ENCODE assay signal across 8 cellular contexts in genomic region chr16:1773703-1774455, GRCh38. TPM values are rescaled to one million over a fixed set of nuclear protein-coding genes. Genes with fewer than 3 reads are reported as not detected.
DNase-seq lines count a peak whose midpoint lies in the region; ATAC-seq and TF ChIP-seq lines count a peak whose summit lies in the region.

No MANE protein-coding gene starts in this region.

- H3K9me3 ChIP-seq in endodermal cell (ENCODE audit: control insufficient read depth, low read length), result no peaks in the 10 kb centered on the region

- H3K9ac ChIP-seq in endodermal cell (ENCODE audit: extremely low read depth, low read length, poor library complexity, severe bottlenecking), result peak overlapping the region; percentile 57

- DNase-seq in ACHN (peak; percentile 61), H7 (no peak), SKM-1 treated with dmso at 0.1 percent for 144 hours (lab: John Stamatoyannopoulos, UW; ENCODE audit: unreplicated experiment) (peak; percentile 74), endodermal cell (no peak), NCI-H526 treated with DMSO at 0.1 percent for 48 hours (lab: John Stamatoyannopoulos, UW) (no peak), ureter (ENCODE audit: low spot score) (no peak)
- DNase-seq in naive thymus-derived CD8-positive, alpha-beta T cell, result peak in 1 of 10 donors; percentile 20

- peaks cover 3% of the 10 kb centered on the region for H3K4me1 Mint-ChIP-seq in endodermal cell
- H3K4me1 Mint-ChIP-seq in naive thymus-derived CD8-positive, alpha-beta T cell, result peaks cover 10 to 26% (median 19%) of the 10 kb centered on the region in 4 donors

- peak in 1 of 2 donors; percentile 6 for ATAC-seq in naive thymus-derived CD8-positive, alpha-beta T cell
- ATAC-seq in HG02623 (IDR thresholded peaks at IDR 0.05; ENCODE audit: unreplicated experiment), result no peak

- peak overlapping the region; percentile 64 for H3K27ac Mint-ChIP-seq in endodermal cell
- H3K27ac Mint-ChIP-seq in naive thymus-derived CD8-positive, alpha-beta T cell, result peak overlapping the region in 9 of 10 donors; percentile 11 to 86 (median 79)

- no peaks in the 10 kb centered on the region for H3K9me3 Mint-ChIP-seq in endodermal cell
- no peaks in the 10 kb centered on the region for H3K9me3 Mint-ChIP-seq in naive thymus-derived CD8-positive, alpha-beta T cell

- H3K4me1 ChIP-seq in endodermal cell (ENCODE audit: control insufficient read depth, insufficient read depth, low read length), result no peaks in the 10 kb centered on the region

- peak overlapping the region; percentile 93 for H3K4me3 Mint-ChIP-seq in endodermal cell
- peak overlapping the region; percentile 64 to 99 (median 90) for H3K4me3 Mint-ChIP-seq in naive thymus-derived CD8-positive, alpha-beta T cell

- H3K27ac ChIP-seq in endodermal cell (ENCODE audit: low read depth, low read length), result no peak overlapping the region

- in situ Hi-C loops in ACHN (cut with HindIII; ENCODE audit: low pct_ligation_motif_present, low pct_unique_long_range_greater_than_20kb, low sequenced_read_pairs), result no loop called here

- H3K27me3 Mint-ChIP-seq in endodermal cell (ENCODE audit: insufficient read depth), result no peaks in the 10 kb centered on the region
- H3K27me3 Mint-ChIP-seq in naive thymus-derived CD8-positive, alpha-beta T cell, result no peaks in the 10 kb centered on the region

- H3K36me3 Mint-ChIP-seq in endodermal cell (ENCODE audit: low read depth), result peaks cover 9% of the 10 kb centered on the region
- peaks cover 0 to 3% (median 0%) of the 10 kb centered on the region in 3 donors for H3K36me3 Mint-ChIP-seq in naive thymus-derived CD8-positive, alpha-beta T cell

- no peaks in the 10 kb centered on the region for H3K27me3 ChIP-seq in H7 (ENCODE audit: control insufficient read depth, insufficient read depth, low read length)
- no peaks in the 10 kb centered on the region for H3K27me3 ChIP-seq in endodermal cell (ENCODE audit: control insufficient read depth, insufficient read depth, low read length, poor library complexity, severe bottlenecking)

- H3K36me3 ChIP-seq in H7 (replicated peaks; ENCODE audit: control insufficient read depth, insufficient read depth, low read length) (no peaks in the 10 kb centered on the region; the same call in none of the 2 replicates), endodermal cell (ENCODE audit: control insufficient read depth, insufficient read depth, low read length) (peaks cover 15% of the 10 kb centered on the region)

- peak; percentile 38 for TF ChIP-seq CTCF in endodermal cell (conservative IDR thresholded peaks at IDR 0.05)

- WGBS in endodermal cell (ENCODE audit: insufficient coverage in 1 of 2, insufficient read length in 1 of 2), 2 experiments, result 33 to 35% methylated on average over 26 to 45 of the region's 45 CpGs

- POLR2A ChIA-PET in naive thymus-derived CD8-positive, alpha-beta T cell (lab: Charles Lee), result interaction anchor here (0.6 to 7.3 kb wide), 6 partner anchors 10 to 1264 kb away, joined by 3 to 118 read pairs (median 3); partner anchors contain the start of genes IFT140, MAPK8IP3, NUBP2 and SPSB3

- H3K4me3 ChIP-seq in H7 (ENCODE audit: insufficient read depth, low read depth, low read length) (peak overlapping the region; percentile 98), endodermal cell (ENCODE audit: low read length) (peak overlapping the region; percentile 90)

RNA-seq across cellular contexts. Expression of gene MRPS34, which starts 0.9 kb away (rescaled TPM):
- 304 and 324 TPM in 2 replicates for total RNA-seq in H7 (2014; rRNA removed; shearing (Covaris generic))
- total RNA-seq in endodermal cell, result 100 to 1,000 TPM; 137 to 164 TPM
- 89.8 TPM for polyA plus RNA-seq in endodermal cell (2013, experiment 1 of 2)
- polyA plus RNA-seq in endodermal cell (2013, experiment 2 of 2), result 83.0 TPM
- 10 to 100 TPM; 53.1 to 55.9 TPM for total RNA-seq in naive thymus-derived CD8-positive, alpha-beta T cell
- 100 to 1,000 TPM; 113 to 145 (median 133) TPM for polyA plus RNA-seq in naive thymus-derived CD8-positive, alpha-beta T cell
- total RNA-seq in ureter, result 78.6 TPM

RNA-seq across cellular contexts. Expression of gene EME2, which starts 1.3 kb away (rescaled TPM):
- 12.7 and 15.3 TPM in 2 replicates for total RNA-seq in H7 (2014; rRNA removed; shearing (Covaris generic))
- total RNA-seq in endodermal cell, result 10 to 100 TPM; 34.3 to 64.3 TPM
- 10.6 TPM for polyA plus RNA-seq in endodermal cell (2013, experiment 1 of 2)
- polyA plus RNA-seq in endodermal cell (2013, experiment 2 of 2), result 8.8 TPM
- total RNA-seq in naive thymus-derived CD8-positive, alpha-beta T cell, result 10 to 100 TPM; 28.4 to 31.5 TPM
- polyA plus RNA-seq in naive thymus-derived CD8-positive, alpha-beta T cell, result 1 to 10 TPM in 2 of 3 donors, under 1 TPM in 1; 0.35 to 1.6 (median 1.1) TPM
- total RNA-seq in ureter, result 49.7 TPM

RNA-seq across cellular contexts. Expression of gene NME3, which starts 2.5 kb away (rescaled TPM):
- 147 and 179 TPM in 2 replicates for total RNA-seq in H7 (2014; rRNA removed; shearing (Covaris generic))
- 10 to 100 TPM; 70.3 to 73.6 TPM for total RNA-seq in endodermal cell
- 34.7 TPM for polyA plus RNA-seq in endodermal cell (2013, experiment 1 of 2)
- polyA plus RNA-seq in endodermal cell (2013, experiment 2 of 2), result 37.2 TPM
- 10 to 100 TPM; 70.6 to 79.9 TPM for total RNA-seq in naive thymus-derived CD8-positive, alpha-beta T cell
- 10 to 100 TPM; 60.0 to 84.2 (median 62.9) TPM for polyA plus RNA-seq in naive thymus-derived CD8-positive, alpha-beta T cell
- total RNA-seq in ureter, result 79.7 TPM

RNA-seq across cellular contexts. Expression of gene SPSB3, which starts 8.5 kb away (rescaled TPM):
- total RNA-seq in H7 (2014; rRNA removed; shearing (Covaris generic)), result 43.3 and 60.4 TPM in 2 replicates
- total RNA-seq in endodermal cell (10 to 100 TPM; 28.0 to 28.1 TPM), ureter (39.2 TPM)
- 56.0 TPM for polyA plus RNA-seq in endodermal cell (2013, experiment 1 of 2)
- 48.7 TPM for polyA plus RNA-seq in endodermal cell (2013, experiment 2 of 2)
- 100 to 1,000 TPM; 120 to 123 TPM for total RNA-seq in naive thymus-derived CD8-positive, alpha-beta T cell
- 10 to 100 TPM; 38.0 to 42.0 (median 40.8) TPM for polyA plus RNA-seq in naive thymus-derived CD8-positive, alpha-beta T cell

RNA-seq across cellular contexts. Expression of gene NUBP2, which starts 8.9 kb away (rescaled TPM):
- total RNA-seq in H7 (2014; rRNA removed; shearing (Covaris generic)), result 138 and 152 TPM in 2 replicates
- 10 to 100 TPM; 61.1 to 61.5 TPM for total RNA-seq in endodermal cell
- 63.0 TPM for polyA plus RNA-seq in endodermal cell (2013, experiment 1 of 2)
- 58.3 TPM for polyA plus RNA-seq in endodermal cell (2013, experiment 2 of 2)
- total RNA-seq in naive thymus-derived CD8-positive, alpha-beta T cell, result 10 to 100 TPM; 62.0 to 65.4 TPM
- polyA plus RNA-seq in naive thymus-derived CD8-positive, alpha-beta T cell, result 10 to 100 TPM; 87.2 to 90.6 (median 87.3) TPM
- total RNA-seq in ureter, result 48.9 TPM

Comparison
In these comparisons a context has a peak if more than half of its experiments do, and no peak if none do; other contexts are left out.
1. DNase-seq: peak in ACHN (single experiment) and SKM-1 treated with dmso at 0.1 percent for 144 hours (single experiment); none in H7 (single experiment), endodermal cell (single experiment), NCI-H526 treated with DMSO at 0.1 percent for 48 hours (single experiment) and ureter (single experiment).